Comparison of ENCODE assay signal across 10 cellular contexts in genomic region chr1:20632386-20632785, GRCh38. TPM values are rescaled to one million over a fixed set of nuclear protein-coding genes. Genes with fewer than 3 reads are reported as not detected.
DNase-seq lines count a peak whose midpoint lies in the region; ATAC-seq and TF ChIP-seq lines count a peak whose summit lies in the region.
"Had no signal": no experiment of that assay in that cellular context is flagged by ENCODE, and none has a peak within 500 bp of the region (broad histone marks: within the 10 kb centered on the region; RNA-seq: fewer than 3 reads in every experiment).

No MANE protein-coding gene starts in this region.

- no peak overlapping the region for H3K4me3 ChIP-seq in Panc1 (ENCODE audit: low read depth in 2 of 2, low read length in 2 of 2)

- H3K9me3 Mint-ChIP-seq in activated CD8-positive, alpha-beta memory T cell treated with anti-CD3 and anti-CD28 coated beads, Interleukin-2, amount 10 ng/mL, durations not matched to agents 7 days and 5 days (ENCODE audit: low read depth), result peaks cover 2% of the 10 kb centered on the region
- H3K9me3 Mint-ChIP-seq in effector memory CD8-positive, alpha-beta T cell, result no peaks in the 10 kb centered on the region
- no peaks in the 10 kb centered on the region for H3K9me3 Mint-ChIP-seq in osteocyte (ENCODE audit: unreplicated experiment)

- H3K27me3 ChIP-seq in Panc1 (ENCODE audit: control insufficient read depth, insufficient read depth, low read length), result no peaks in the 10 kb centered on the region

- peaks cover 15% of the 10 kb centered on the region for H3K4me1 ChIP-seq in Panc1 (ENCODE audit: control insufficient read depth, insufficient read depth, low read length)
- H3K4me1 ChIP-seq: parathyroid adenoma had no signal

- no peaks in the 10 kb centered on the region for H3K36me3 Mint-ChIP-seq in activated CD8-positive, alpha-beta memory T cell treated with anti-CD3 and anti-CD28 coated beads, Interleukin-2, amount 10 ng/mL, durations not matched to agents 7 days and 5 days
- H3K36me3 Mint-ChIP-seq in effector memory CD8-positive, alpha-beta T cell (ENCODE audit: insufficient read depth), result peaks cover 7% of the 10 kb centered on the region
- H3K36me3 Mint-ChIP-seq in osteocyte (ENCODE audit: unreplicated experiment), result no peaks in the 10 kb centered on the region

- ATAC-seq in activated CD8-positive, alpha-beta memory T cell treated with anti-CD3 and anti-CD28 coated beads, Interleukin-2, amount 10 ng/mL, durations not matched to agents 7 days and 5 days, result no peak
- no peak for ATAC-seq in Panc1
- no peak for ATAC-seq in effector memory CD8-positive, alpha-beta T cell (replicated peaks)
- no peak for ATAC-seq in GM19328 (IDR thresholded peaks at IDR 0.05; ENCODE audit: unreplicated experiment)
- no peak for ATAC-seq in HG02885 (IDR thresholded peaks at IDR 0.05; ENCODE audit: poor library complexity, unreplicated experiment)

- no peak overlapping the region for H3K27ac Mint-ChIP-seq in activated CD8-positive, alpha-beta memory T cell treated with anti-CD3 and anti-CD28 coated beads, Interleukin-2, amount 10 ng/mL, durations not matched to agents 7 days and 5 days
- H3K27ac Mint-ChIP-seq in effector memory CD8-positive, alpha-beta T cell, result peak overlapping the region in 1 of 2 donors; percentile 53
- peak overlapping the region; percentile 74 for H3K27ac Mint-ChIP-seq in osteocyte (ENCODE audit: unreplicated experiment)

- H3K4me1 Mint-ChIP-seq in activated CD8-positive, alpha-beta memory T cell treated with anti-CD3 and anti-CD28 coated beads, Interleukin-2, amount 10 ng/mL, durations not matched to agents 7 days and 5 days, result peaks cover 7% of the 10 kb centered on the region
- peaks cover 10 to 11% of the 10 kb centered on the region in 2 donors for H3K4me1 Mint-ChIP-seq in effector memory CD8-positive, alpha-beta T cell (ENCODE audit: low read depth in 2 of 2)
- peaks cover 25% of the 10 kb centered on the region for H3K4me1 Mint-ChIP-seq in osteocyte (ENCODE audit: unreplicated experiment)

- H3K27me3 Mint-ChIP-seq in activated CD8-positive, alpha-beta memory T cell treated with anti-CD3 and anti-CD28 coated beads, Interleukin-2, amount 10 ng/mL, durations not matched to agents 7 days and 5 days, result peaks cover 15% of the 10 kb centered on the region
- peaks cover 0 to 12% of the 10 kb centered on the region in 2 donors for H3K27me3 Mint-ChIP-seq in effector memory CD8-positive, alpha-beta T cell
- no peaks in the 10 kb centered on the region for H3K27me3 Mint-ChIP-seq in osteocyte (ENCODE audit: unreplicated experiment)

- POLR2A ChIA-PET in Panc1 (lab: Charles Lee), result interaction anchor here (0.6 kb wide), 1 partner anchor 535 kb away, joined by 3 read pairs; no protein-coding TSS in a partner anchor

- peak overlapping the region; percentile 68; the same call in 1 of the 2 replicates for H3K27ac ChIP-seq in Panc1 (ENCODE audit: low read length)
- H3K27ac ChIP-seq: parathyroid adenoma, WERI-Rb-1 had no signal

- BruUV-seq in Panc1 (replicated peaks; lab: Mats Ljungman, UMichigan), result no TSS peak

- no peak for DNase-seq in activated CD8-positive, alpha-beta memory T cell treated with anti-CD3 and anti-CD28 coated beads, Interleukin-2, amount 10 ng/mL, durations not matched to agents 7 days and 5 days
- no peak for DNase-seq in activated CD8-positive, alpha-beta memory T cell treated with anti-CD3 and anti-CD28 coated beads, Interleukin-2, amount 50 U/mL, for 48 hours
- DNase-seq in Panc1 (ENCODE audit: low read depth, low spot score) (no peak), osteocyte (ENCODE audit: extremely low spot score, unreplicated experiment) (no peak), NCI-H446 treated with DMSO at 0.1 percent for 48 hours (lab: John Stamatoyannopoulos, UW) (no peak)
- DNase-seq in effector memory CD8-positive, alpha-beta T cell, result no peak
- DNase-seq: WERI-Rb-1 had no signal

- no peaks in the 10 kb centered on the region; the same call in 1 of the 2 replicates for H3K36me3 ChIP-seq in Panc1 (ENCODE audit: control insufficient read depth, insufficient read depth, low read length)
- H3K36me3 ChIP-seq: WERI-Rb-1 had no signal

- CTCF ChIA-PET in activated CD8-positive, alpha-beta memory T cell treated with anti-CD3 and anti-CD28 coated beads, Interleukin-2, amount 10 ng/mL, durations not matched to agents 7 days and 5 days (lab: Charles Lee), result interaction anchor here (0.7 to 5.5 kb wide), 17 partner anchors 10 to 420 kb away, joined by 3 to 39 read pairs (median 6); partner anchors contain the start of genes DDOST, FAM43B and KIF17
- CTCF ChIA-PET in Panc1 (lab: Charles Lee), result interaction anchor here (0.5 to 2.2 kb wide), 6 partner anchors 49 to 125 kb away, joined by 3 to 18 read pairs (median 6); partner anchors contain the start of gene MUL1

- no peaks in the 10 kb centered on the region for H3K9me3 ChIP-seq in Panc1 (ENCODE audit: control insufficient read depth, insufficient read depth, low read depth, low read length)

- in situ Hi-C loops in Panc1 (cut with HindIII; ENCODE audit: low pct_unique_long_range_greater_than_20kb, low sequenced_read_pairs), result no loop called here

- intact Hi-C loops in Panc1 (cut with micrococcal nuclease; ENCODE audit: unreplicated experiment), result no loop called here

- no peak for TF ChIP-seq CTCF in Panc1 (IDR thresholded peaks at IDR 0.05)
- no peak for TF ChIP-seq CTCF in osteocyte (IDR thresholded peaks at IDR 0.05)

- peak overlapping the region; percentile 60 for H3K4me3 Mint-ChIP-seq in activated CD8-positive, alpha-beta memory T cell treated with anti-CD3 and anti-CD28 coated beads, Interleukin-2, amount 10 ng/mL, durations not matched to agents 7 days and 5 days
- H3K4me3 Mint-ChIP-seq in effector memory CD8-positive, alpha-beta T cell, result peak overlapping the region; percentile 62 to 63
- peak overlapping the region; percentile 69 for H3K4me3 Mint-ChIP-seq in osteocyte (ENCODE audit: unreplicated experiment)

RNA-seq across cellular contexts. Expression of gene PINK1, which starts 0.9 kb away (rescaled TPM):
- 1 to 10 TPM; 3.7 to 5.3 TPM for total RNA-seq in activated CD8-positive, alpha-beta memory T cell treated with anti-CD3 and anti-CD28 coated beads, Interleukin-2, amount 10 ng/mL, durations not matched to agents 7 days and 5 days
- 32.1 TPM for total RNA-seq in Panc1 (2021; ENCODE audit: unreplicated experiment)
- 48.0 TPM for polyA plus RNA-seq in Panc1 (2012; ENCODE audit: insufficient read length)
- 54.8 and 55.2 TPM in 2 replicates for total RNA-seq in osteocyte

RNA-seq across cellular contexts. Expression of gene DDOST, which starts 28.8 kb away (rescaled TPM):
- total RNA-seq in activated CD8-positive, alpha-beta memory T cell treated with anti-CD3 and anti-CD28 coated beads, Interleukin-2, amount 10 ng/mL, durations not matched to agents 7 days and 5 days, result 100 to 1,000 TPM; 137 to 170 TPM
- total RNA-seq in Panc1 (2021; ENCODE audit: unreplicated experiment) (337 TPM), osteocyte (266 and 267 TPM in 2 replicates)
- 314 TPM for polyA plus RNA-seq in Panc1 (2012; ENCODE audit: insufficient read length)

RNA-seq across cellular contexts. Expression of gene CDA, which starts 43.5 kb away (rescaled TPM):
- not detected for total RNA-seq in activated CD8-positive, alpha-beta memory T cell treated with anti-CD3 and anti-CD28 coated beads, Interleukin-2, amount 10 ng/mL, durations not matched to agents 7 days and 5 days
- total RNA-seq in Panc1 (2021; ENCODE audit: unreplicated experiment), result 0.62 TPM
- polyA plus RNA-seq in Panc1 (2012; ENCODE audit: insufficient read length), result not detected
- total RNA-seq in osteocyte, result not detected in 2 replicates
